8 cellular contexts compared by ENCODE assay signal in the genomic region with DNA sequence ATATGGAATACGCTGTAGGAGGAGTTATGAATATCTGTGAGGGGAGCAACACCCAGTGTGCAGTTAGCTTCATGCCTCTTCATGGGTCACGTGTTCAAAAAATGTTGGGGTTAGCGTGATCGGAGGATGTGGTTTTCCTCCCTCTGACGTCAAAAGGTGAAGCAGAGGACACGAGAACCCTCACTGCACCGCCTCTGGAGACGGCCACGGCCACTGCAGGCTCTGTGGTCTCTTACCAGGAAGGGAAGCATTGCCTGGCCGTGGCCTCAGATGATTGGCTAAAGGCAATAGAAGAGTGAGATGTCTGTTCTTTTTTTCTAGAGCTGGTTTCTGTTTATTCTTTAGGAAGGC. TPM values are rescaled to one million over a fixed set of nuclear protein-coding genes. Genes with fewer than 3 reads are reported as not detected.
DNase-seq lines count a peak whose midpoint lies in the region; ATAC-seq and TF ChIP-seq lines count a peak whose summit lies in the region.

No MANE protein-coding gene starts in this region.

- H3K4me1 ChIP-seq in BLaER1 treated with 17β-estradiol and CSF1 and Interleukin-3, amounts not matched to agents 10 nM and 100 nM: peaks cover 42 to 57% (median 51%) of the 10 kb centered on the region in 10 experiments
- peaks cover 0 to 19% (median 12%) of the 10 kb centered on the region in 4 donors for H3K4me1 ChIP-seq in tibial artery
- no peaks in the 10 kb centered on the region for H3K4me1 ChIP-seq in prostate gland (replicated peaks)

- DNase-seq in RPMI7951 (ENCODE audit: low read depth) (peak; percentile 78), medulla oblongata (ENCODE audit: extremely low spot score) (peak; percentile 55), tibial artery (peak; percentile 46 to 80), prostate gland (ENCODE audit: low spot score) (no peak)
- DNase-seq in activated naive CD4-positive, alpha-beta T cell treated with Interleukin-2 at 50 U/mL for 16 hours: peak; percentile 63

- TF ChIP-seq CTCF in tibial artery (IDR thresholded peaks at IDR 0.05) (no peak), prostate gland (IDR thresholded peaks at IDR 0.05) (no peak)

- intact Hi-C loops in tibial artery (cut with DNase I; ENCODE audit: low total_unique reads): no loop called here
- intact Hi-C loops in prostate gland (cut with DNase I): no loop called here

- H3K4me2 ChIP-seq in BLaER1 treated with 17β-estradiol and CSF1 and Interleukin-3, amounts not matched to agents 10 nM and 100 nM: peak overlapping the region; percentile 40 to 64 (median 47); a peak in 21 of 22 replicates

- no peaks in the 10 kb centered on the region for H4K20me1 ChIP-seq in BLaER1 treated with 17β-estradiol and CSF1 and Interleukin-3, amounts not matched to agents 10 nM and 100 nM

- no peak for ATAC-seq in GM19351 (IDR thresholded peaks at IDR 0.05; ENCODE audit: unreplicated experiment)
- ATAC-seq in HG03520 (IDR thresholded peaks at IDR 0.05; ENCODE audit: unreplicated experiment): no peak

- 69% methylated on average over 10 of the region's 10 CpGs for WGBS in prostate gland

- H3K9ac ChIP-seq in BLaER1 treated with 17β-estradiol and CSF1 and Interleukin-3, amounts not matched to agents 10 nM and 100 nM: no peak overlapping the region

- H3K36me3 ChIP-seq in BLaER1 treated with 17β-estradiol and CSF1 and Interleukin-3, amounts not matched to agents 10 nM and 100 nM: no peaks in the 10 kb centered on the region
- H3K36me3 ChIP-seq in tibial artery (no peaks in the 10 kb centered on the region), prostate gland (no peaks in the 10 kb centered on the region)

- H3K27ac ChIP-seq in BLaER1 treated with 17β-estradiol and CSF1 and Interleukin-3, amounts not matched to agents 10 nM and 100 nM: peak overlapping the region in 2 of 11 experiments; percentile 13 to 33; a peak in 2 of 22 replicates
- H3K27ac ChIP-seq in tibial artery (no peak overlapping the region), prostate gland (no peak overlapping the region)

- H3K27me3 ChIP-seq in BLaER1 treated with 17β-estradiol and CSF1 and Interleukin-3, amounts not matched to agents 10 nM and 100 nM: no peaks in the 10 kb centered on the region
- peaks cover 0 to 7% of the 10 kb centered on the region in 2 donors for H3K27me3 ChIP-seq in tibial artery
- no peaks in the 10 kb centered on the region for H3K27me3 ChIP-seq in prostate gland (replicated peaks; ENCODE audit: insufficient read depth)

- H3K4me3 ChIP-seq in BLaER1 treated with 17β-estradiol and CSF1 and Interleukin-3, amounts not matched to agents 10 nM and 100 nM: no peak overlapping the region
- no peak overlapping the region for H3K4me3 ChIP-seq in tibial artery
- no peak overlapping the region for H3K4me3 ChIP-seq in prostate gland

- TF ChIP-seq POLR2A in prostate gland (IDR thresholded peaks at IDR 0.05): no peak

- H3K9me3 ChIP-seq in BLaER1 treated with 17β-estradiol and CSF1 and Interleukin-3, amounts not matched to agents 10 nM and 100 nM (replicated peaks in 1 of 11): peaks cover 0 to 17% (median 9%) of the 10 kb centered on the region in 11 experiments; a peak in 13 of 22 replicates
- H3K9me3 ChIP-seq in tibial artery: no peaks in the 10 kb centered on the region
- H3K9me3 ChIP-seq in prostate gland: no peaks in the 10 kb centered on the region

RNA-seq across cellular contexts. Expression of a gene that starts 28.9 kb away (rescaled TPM):
- not detected in 2 replicates for total RNA-seq in RPMI7951 (2014; rRNA removed; shearing (Covaris generic))
- not detected for total RNA-seq in prostate gland

RNA-seq across cellular contexts. Expression of a gene that starts 29.0 kb away (rescaled TPM):
- 11.7 and 19.6 TPM in 2 replicates for total RNA-seq in RPMI7951 (2014; rRNA removed; shearing (Covaris generic))
- 10 to 100 TPM; 37.8 to 97.8 TPM for total RNA-seq in prostate gland
